Comparison of ENCODE assay signal across 8 cellular contexts in the genomic region with DNA sequence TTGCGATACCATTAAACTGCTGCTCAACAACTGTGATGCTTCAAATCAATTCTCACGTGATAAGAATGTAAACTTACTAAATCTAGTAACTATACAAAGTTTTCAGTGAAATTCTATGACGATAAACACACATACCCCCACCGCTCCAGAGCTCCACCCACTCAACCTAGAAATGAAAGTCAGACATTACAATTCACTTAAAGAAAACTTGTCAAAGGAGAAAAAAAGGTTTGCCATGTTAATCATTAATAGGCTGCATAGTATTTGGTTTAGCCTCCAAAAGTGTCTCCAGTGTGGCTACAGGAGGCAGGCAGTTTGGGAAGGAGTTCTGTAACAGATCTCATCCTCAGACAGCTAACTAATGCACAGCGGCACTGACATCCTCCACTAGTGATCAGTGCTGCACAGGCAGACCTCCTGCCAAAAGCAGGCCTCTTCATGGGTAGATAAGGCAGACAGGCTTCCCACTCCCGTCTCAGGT. TPM values are rescaled to one million over a fixed set of nuclear protein-coding genes. Genes with fewer than 3 reads are reported as not detected.
DNase-seq lines count a peak whose midpoint lies in the region; ATAC-seq and TF ChIP-seq lines count a peak whose summit lies in the region.

No MANE protein-coding gene starts in this region.

- no peaks in the 10 kb centered on the region for H3K9me3 ChIP-seq in heart left ventricle

- H3K4me3 Mint-ChIP-seq in CD14-positive monocyte, result peak overlapping the region; percentile 65 to 86
- peak overlapping the region; percentile 97 for H3K4me3 Mint-ChIP-seq in HFFc6
- peak overlapping the region; percentile 96 for H3K4me3 Mint-ChIP-seq in stimulated activated effector memory CD8-positive, alpha-beta T cell treated with anti-CD3 and anti-CD28 coated beads, Interleukin-12 subunit alpha, Interleukin-12 subunit beta, amount 100 ng/mL, for 72 hours

- TF ChIP-seq POLR2A in heart left ventricle (IDR thresholded peaks at IDR 0.05), result no peak

- DNase-seq in CD14-positive monocyte (ENCODE audit: low spot score) (no peak), HFFc6 (no peak), heart left ventricle (peak in 2 of 5 donors; percentile 21 to 40), NCI-H446 (lab: John Stamatoyannopoulos, UW) (no peak)
- DNase-seq in activated T-cell treated with anti-CD3 and anti-CD28 coated beads, Interleukin-2, amount 50 U/mL, for 48 hours, result peak; percentile 51 to 62
- DNase-seq in stimulated activated effector memory CD8-positive, alpha-beta T cell treated with anti-CD3 and anti-CD28 coated beads, Interleukin-12 subunit alpha, Interleukin-12 subunit beta, amount 100 ng/mL, for 72 hours (ENCODE audit: low spot score in 2 of 2), result peak in 1 of 2 donors; percentile 71

- no peaks in the 10 kb centered on the region for H3K27me3 ChIP-seq in heart left ventricle

- no peak for TF ChIP-seq CTCF in CD14-positive monocyte (IDR thresholded peaks at IDR 0.05)
- no peak for TF ChIP-seq CTCF in HFFc6 (IDR thresholded peaks at IDR 0.05)
- no peak for TF ChIP-seq CTCF in heart left ventricle (IDR thresholded peaks at IDR 0.05)

- no peak for ATAC-seq in heart left ventricle
- peak; percentile 39 for ATAC-seq in stimulated activated effector memory CD8-positive, alpha-beta T cell treated with anti-CD3 and anti-CD28 coated beads, Interleukin-12 subunit alpha, Interleukin-12 subunit beta, amount 100 ng/mL, for 72 hours
- no peak for ATAC-seq in GM18868 (IDR thresholded peaks at IDR 0.05; ENCODE audit: unreplicated experiment)
- ATAC-seq in HG03469 (IDR thresholded peaks at IDR 0.05; ENCODE audit: unreplicated experiment), result no peak

- intact Hi-C loops in CD14-positive monocyte (cut with micrococcal nuclease), result loop anchor here in 1 of 2 donors (5.0 kb wide), 1 partner anchor 110 kb away; a partner anchor contains a TSS
- intact Hi-C loops in heart left ventricle (cut with DNase I), result loop anchor here in 1 of 10 donors (10.0 kb wide), 2 partner anchors 47 to 613 kb away; no protein-coding TSS in a partner anchor

- H3K27me3 Mint-ChIP-seq in CD14-positive monocyte (ENCODE audit: low read depth in 3 of 3), result no peaks in the 10 kb centered on the region
- H3K27me3 Mint-ChIP-seq in HFFc6 (ENCODE audit: insufficient read depth), result no peaks in the 10 kb centered on the region

- peaks cover 6 to 83% (median 73%) of the 10 kb centered on the region in 12 donors for H3K4me1 ChIP-seq in heart left ventricle

- peaks cover 16 to 22% of the 10 kb centered on the region in 2 donors for H3K36me3 Mint-ChIP-seq in CD14-positive monocyte
- peaks cover 50% of the 10 kb centered on the region for H3K36me3 Mint-ChIP-seq in HFFc6 (ENCODE audit: low read depth)
- peaks cover 35% of the 10 kb centered on the region for H3K36me3 Mint-ChIP-seq in stimulated activated effector memory CD8-positive, alpha-beta T cell treated with anti-CD3 and anti-CD28 coated beads, Interleukin-12 subunit alpha, Interleukin-12 subunit beta, amount 100 ng/mL, for 72 hours

- H3K4me1 Mint-ChIP-seq in CD14-positive monocyte (peaks cover 80% of the 10 kb centered on the region), HFFc6 (ENCODE audit: low read depth) (peaks cover 72% of the 10 kb centered on the region)
- peaks cover 65% of the 10 kb centered on the region for H3K4me1 Mint-ChIP-seq in stimulated activated effector memory CD8-positive, alpha-beta T cell treated with anti-CD3 and anti-CD28 coated beads, Interleukin-12 subunit alpha, Interleukin-12 subunit beta, amount 100 ng/mL, for 72 hours

- WGBS in heart left ventricle, 4 donors, result 36 to 42% (median 40%) methylated on average over 6 of the region's 6 CpGs

- H3K27ac ChIP-seq in heart left ventricle, result peak overlapping the region in 6 of 12 donors; percentile 5 to 61 (median 16)

- H3K27ac Mint-ChIP-seq in CD14-positive monocyte, result peak overlapping the region; percentile 6 to 95 (median 71)
- H3K27ac Mint-ChIP-seq in HFFc6, result no peak overlapping the region; the same call in 1 of the 2 replicates
- H3K27ac Mint-ChIP-seq in stimulated activated effector memory CD8-positive, alpha-beta T cell treated with anti-CD3 and anti-CD28 coated beads, Interleukin-12 subunit alpha, Interleukin-12 subunit beta, amount 100 ng/mL, for 72 hours, result peak overlapping the region; percentile 99

- H3K4me3 ChIP-seq in heart left ventricle, result peak overlapping the region in 10 of 12 donors; percentile 23 to 98 (median 90)

- H3K36me3 ChIP-seq in heart left ventricle, result peaks cover 0 to 12% (median 0%) of the 10 kb centered on the region in 9 donors

- H3K9me3 Mint-ChIP-seq in CD14-positive monocyte (peaks cover 0 to 13% (median 4%) of the 10 kb centered on the region in 7 donors), HFFc6 (no peaks in the 10 kb centered on the region)
- no peaks in the 10 kb centered on the region for H3K9me3 Mint-ChIP-seq in stimulated activated effector memory CD8-positive, alpha-beta T cell treated with anti-CD3 and anti-CD28 coated beads, Interleukin-12 subunit alpha, Interleukin-12 subunit beta, amount 100 ng/mL, for 72 hours

RNA-seq across cellular contexts. Expression of a gene that starts 3.1 kb away (rescaled TPM):
- polyA plus RNA-seq in CD14-positive monocyte (10 to 100 TPM; 36.1 to 40.9 TPM), heart left ventricle (1 to 10 TPM; 6.4 to 9.8 TPM)
- 10 to 100 TPM; 21.2 to 26.5 (median 22.6) TPM for total RNA-seq in HFFc6 (2021; fragmentation: NEBNext Ultra II Directional; extraction: Animal tissue kit (Norgen Biotek cat#: 25700))
- 10 to 100 TPM; 10.3 to 26.3 (median 17.1) TPM for total RNA-seq in heart left ventricle

Comparison
In these comparisons a context has a peak if more than half of its experiments do, and no peak if none do; other contexts are left out.
1. DNase-seq: peak in activated T-cell treated with anti-CD3 and anti-CD28 coated beads, Interleukin-2, amount 50 U/mL, for 48 hours (2 of 2); none in CD14-positive monocyte (single experiment), HFFc6 (single experiment) and NCI-H446 (0 of 2).
2. Peak in every context shown above with its lines, with median percentiles within 50 percentile points of each other: H3K4me3 Mint-ChIP-seq.